In genomic region chrX:106894392-106894909, GRCh38 we compare ENCODE assay signal across 8 cellular contexts. TPM values are rescaled to one million over a fixed set of nuclear protein-coding genes. Genes with fewer than 3 reads are reported as not detected.
A peak's percentile ranks its signal among the peaks of the same experiment; 100 is the strongest.
DNase-seq lines count a peak whose midpoint lies in the region; ATAC-seq and TF ChIP-seq lines count a peak whose summit lies in the region.

No MANE protein-coding gene starts in this region.

- CTCF ChIA-PET in A673 (lab: Charles Lee): interaction anchor here (0.5 to 1.3 kb wide), 5 partner anchors 20 to 999 kb away, joined by 3 to 14 read pairs (median 3); no protein-coding TSS in a partner anchor
- CTCF ChIA-PET in activated CD4-positive, alpha-beta memory T cell treated with anti-CD3 and anti-CD28 coated beads, Interleukin-2, amount 10 ng/mL, durations not matched to agents 7 days and 5 days (lab: Charles Lee): interaction anchor here (0.7 to 1.8 kb wide), 7 partner anchors 9 to 883 kb away, joined by 3 to 4 read pairs (median 3); partner anchors contain the start of genes NCBP2L and RIPPLY1

- H3K36me3 ChIP-seq in A673 (ENCODE audit: insufficient read depth, low read length, poor library complexity, severe bottlenecking): no peaks in the 10 kb centered on the region

- DNase-seq in A673 (ENCODE audit: low spot score) (peak; percentile 78), GM13977 (ENCODE audit: low spot score) (peak; percentile 34), NCI-H2227 treated with DMSO at 0.1 percent for 48 hours (lab: John Stamatoyannopoulos, UW) (peak; percentile 79), mesothelial cell of epicardium (ENCODE audit: low spot score in 2 of 2, unreplicated experiment in 2 of 2) (peak in 1 of 2 experiments; percentile 63)
- DNase-seq in activated CD4-positive, alpha-beta memory T cell treated with anti-CD3 and anti-CD28 coated beads, Interleukin-2, amount 10 ng/mL, durations not matched to agents 7 days and 5 days: peak; percentile 42
- peak; percentile 17 to 25 (median 23) for DNase-seq in effector memory CD8-positive, alpha-beta T cell
- DNase-seq in stimulated activated naive CD4-positive, alpha-beta T cell treated with Interleukin-2 at 50 U/mL for 16 hours (lab: John Stamatoyannopoulos, UW): peak; percentile 20

- no peak overlapping the region for H3K4me3 ChIP-seq in A673 (ENCODE audit: low read depth, low read length, poor library complexity, severe bottlenecking)

- POLR2A ChIA-PET in A673 (lab: Charles Lee; ENCODE audit: low non-redundant PET): no interaction called here
- POLR2A ChIA-PET in activated CD4-positive, alpha-beta memory T cell treated with anti-CD3 and anti-CD28 coated beads, Interleukin-2, amount 10 ng/mL, durations not matched to agents 7 days and 5 days (lab: Charles Lee): no interaction called here

- H3K4me1 ChIP-seq in A673 (ENCODE audit: insufficient read depth, low read length, poor library complexity, severe bottlenecking): no peaks in the 10 kb centered on the region

- H3K4me1 Mint-ChIP-seq in activated CD4-positive, alpha-beta memory T cell treated with anti-CD3 and anti-CD28 coated beads, Interleukin-2, amount 10 ng/mL, durations not matched to agents 7 days and 5 days: no peaks in the 10 kb centered on the region
- no peaks in the 10 kb centered on the region for H3K4me1 Mint-ChIP-seq in effector memory CD8-positive, alpha-beta T cell (ENCODE audit: low read depth in 2 of 2)
- peaks cover 7% of the 10 kb centered on the region for H3K4me1 Mint-ChIP-seq in mesothelial cell of epicardium

- peak; percentile 79 for ATAC-seq in HG03095 (IDR thresholded peaks at IDR 0.05; ENCODE audit: unreplicated experiment)
- peak; percentile 51 for ATAC-seq in effector memory CD8-positive, alpha-beta T cell (replicated peaks)

- in situ Hi-C loops in GM13977 (cut with MboI; ENCODE audit: low pct_unique_long_range_greater_than_20kb, low sequenced_read_pairs, unreplicated experiment): no loop called here

- no peaks in the 10 kb centered on the region for H3K9me3 Mint-ChIP-seq in activated CD4-positive, alpha-beta memory T cell treated with anti-CD3 and anti-CD28 coated beads, Interleukin-2, amount 10 ng/mL, durations not matched to agents 7 days and 5 days
- H3K9me3 Mint-ChIP-seq in effector memory CD8-positive, alpha-beta T cell: no peaks in the 10 kb centered on the region
- H3K9me3 Mint-ChIP-seq in mesothelial cell of epicardium: peaks cover 25% of the 10 kb centered on the region

- H3K27ac ChIP-seq in A673 (ENCODE audit: low read depth, low read length, poor library complexity, severe bottlenecking): no peak overlapping the region

- TF ChIP-seq CTCF in A673 (conservative IDR thresholded peaks at IDR 0.05; ENCODE audit: low read depth, low read length) (peak; percentile 87), GM13977 (IDR thresholded peaks at IDR 0.05; ENCODE audit: extremely low read depth, insufficient read depth, missing control alignments) (peak; percentile 84), mesothelial cell of epicardium (IDR thresholded peaks at IDR 0.05; ENCODE audit: unreplicated experiment) (peak; percentile 61)

- no peak overlapping the region for H3K27ac Mint-ChIP-seq in activated CD4-positive, alpha-beta memory T cell treated with anti-CD3 and anti-CD28 coated beads, Interleukin-2, amount 10 ng/mL, durations not matched to agents 7 days and 5 days
- no peak overlapping the region for H3K27ac Mint-ChIP-seq in effector memory CD8-positive, alpha-beta T cell
- no peak overlapping the region for H3K27ac Mint-ChIP-seq in mesothelial cell of epicardium

- H3K36me3 Mint-ChIP-seq in activated CD4-positive, alpha-beta memory T cell treated with anti-CD3 and anti-CD28 coated beads, Interleukin-2, amount 10 ng/mL, durations not matched to agents 7 days and 5 days (ENCODE audit: low read depth): no peaks in the 10 kb centered on the region
- H3K36me3 Mint-ChIP-seq in effector memory CD8-positive, alpha-beta T cell (ENCODE audit: insufficient read depth): no peaks in the 10 kb centered on the region
- no peaks in the 10 kb centered on the region for H3K36me3 Mint-ChIP-seq in mesothelial cell of epicardium

- intact Hi-C loops in A673 (cut with micrococcal nuclease; ENCODE audit: unreplicated experiment): loop anchor here (2.0 to 10.0 kb wide), 3 partner anchors 58 to 880 kb away; partner anchors contain the start of genes FRMPD3, NCBP2L and TSC22D3

- H3K4me3 Mint-ChIP-seq in activated CD4-positive, alpha-beta memory T cell treated with anti-CD3 and anti-CD28 coated beads, Interleukin-2, amount 10 ng/mL, durations not matched to agents 7 days and 5 days: no peak overlapping the region
- H3K4me3 Mint-ChIP-seq in effector memory CD8-positive, alpha-beta T cell: no peak overlapping the region
- H3K4me3 Mint-ChIP-seq in mesothelial cell of epicardium: no peak overlapping the region

- no peaks in the 10 kb centered on the region for H3K9me3 ChIP-seq in A673 (ENCODE audit: low read depth, low read length, poor library complexity, severe bottlenecking)

- peaks cover 8% of the 10 kb centered on the region for H3K27me3 ChIP-seq in A673 (replicated peaks; ENCODE audit: insufficient read depth, low read depth, low read length, poor library complexity)

- no TSS peak for BruUV-seq in A673 (replicated peaks; lab: Mats Ljungman, UMichigan)

- H3K27me3 Mint-ChIP-seq in activated CD4-positive, alpha-beta memory T cell treated with anti-CD3 and anti-CD28 coated beads, Interleukin-2, amount 10 ng/mL, durations not matched to agents 7 days and 5 days: no peaks in the 10 kb centered on the region
- peaks cover 0 to 12% of the 10 kb centered on the region in 2 donors for H3K27me3 Mint-ChIP-seq in effector memory CD8-positive, alpha-beta T cell
- H3K27me3 Mint-ChIP-seq in mesothelial cell of epicardium (ENCODE audit: low read depth): peaks cover 6% of the 10 kb centered on the region

RNA-seq across cellular contexts. Expression of gene RIPPLY1, which starts 8.7 kb away (rescaled TPM):
- total RNA-seq in A673 (2021): not detected in 2 replicates
- total RNA-seq in activated CD4-positive, alpha-beta memory T cell treated with anti-CD3 and anti-CD28 coated beads, Interleukin-2, amount 10 ng/mL, durations not matched to agents 7 days and 5 days: not detected
- not detected in 3 replicates for total RNA-seq in mesothelial cell of epicardium

RNA-seq across cellular contexts. Expression of gene CLDN2, which starts 25.8 kb away (rescaled TPM):
- total RNA-seq in A673 (2021) (not detected in 2 replicates), mesothelial cell of epicardium (not detected in 3 replicates)
- total RNA-seq in activated CD4-positive, alpha-beta memory T cell treated with anti-CD3 and anti-CD28 coated beads, Interleukin-2, amount 10 ng/mL, durations not matched to agents 7 days and 5 days: not detected
